ENCODE assay signal across 2 cellular contexts in genomic region chr10:132589015-132589414, GRCh38.
TF ChIP-seq lines count a peak whose summit lies in the region.

No MANE protein-coding gene starts in this region.

TF ChIP-seq in IMR-90, 13 proteins besides CTCF, POLR2A, EP300 and RAD21:
- TF ChIP-seq, protein P1, sequence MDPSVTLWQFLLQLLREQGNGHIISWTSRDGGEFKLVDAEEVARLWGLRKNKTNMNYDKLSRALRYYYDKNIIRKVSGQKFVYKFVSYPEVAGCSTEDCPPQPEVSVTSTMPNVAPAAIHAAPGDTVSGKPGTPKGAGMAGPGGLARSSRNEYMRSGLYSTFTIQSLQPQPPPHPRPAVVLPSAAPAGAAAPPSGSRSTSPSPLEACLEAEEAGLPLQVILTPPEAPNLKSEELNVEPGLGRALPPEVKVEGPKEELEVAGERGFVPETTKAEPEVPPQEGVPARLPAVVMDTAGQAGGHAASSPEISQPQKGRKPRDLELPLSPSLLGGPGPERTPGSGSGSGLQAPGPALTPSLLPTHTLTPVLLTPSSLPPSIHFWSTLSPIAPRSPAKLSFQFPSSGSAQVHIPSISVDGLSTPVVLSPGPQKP (IDR thresholded peaks at IDR 0.05; ENCODE audit: borderline replicate concordance, low read depth, low read length), result no peak
- TF ChIP-seq CEBPB (IDR thresholded peaks at IDR 0.05; ENCODE audit: low read depth, low read length), result no peak
- TF ChIP-seq MAFK (IDR thresholded peaks at IDR 0.05; ENCODE audit: low read depth, low read length), result no peak
- no peak for TF ChIP-seq FOS (IDR thresholded peaks at IDR 0.05; ENCODE audit: low read depth, low read length)
- TF ChIP-seq SMC3 (IDR thresholded peaks at IDR 0.05; ENCODE audit: low read depth, low read length), result no peak
- TF ChIP-seq MXI1 (IDR thresholded peaks at IDR 0.05; ENCODE audit: borderline replicate concordance, low read depth, low read length), result no peak
- no peak for TF ChIP-seq RFX5 (IDR thresholded peaks at IDR 0.05; ENCODE audit: low read depth, low read length)
- no peak for TF ChIP-seq BHLHE40 (IDR thresholded peaks at IDR 0.05; ENCODE audit: low read depth, low read length)
- no peak for TF ChIP-seq NFE2L2 (IDR thresholded peaks at IDR 0.05; ENCODE audit: low read depth, low read length)
- TF ChIP-seq CHD1 (IDR thresholded peaks at IDR 0.05; ENCODE audit: low read depth, low read length), result no peak
- TF ChIP-seq MAZ (IDR thresholded peaks at IDR 0.05; ENCODE audit: borderline replicate concordance, low read depth, low read length), result no peak
- no peak for TF ChIP-seq USF2 (IDR thresholded peaks at IDR 0.05; ENCODE audit: low read depth, low read length)
- TF ChIP-seq RCOR1 (IDR thresholded peaks at IDR 0.05; ENCODE audit: insufficient replicate concordance, low read length), result no peak
TF ChIP-seq in IMR-90: peak in this region for 0.

TF ChIP-seq in endothelial cell of umbilical vein, 7 proteins besides CTCF, POLR2A, EP300 and RAD21:
- TF ChIP-seq EZH2 (IDR thresholded peaks at IDR 0.05; ENCODE audit: borderline replicate concordance, low read depth, low read length, severe bottlenecking) (no peak), MYC (IDR thresholded peaks at IDR 0.05; ENCODE audit: low read depth, low read length) (no peak), GATA2 (IDR thresholded peaks at IDR 0.05; ENCODE audit: insufficient read depth, insufficient read length, low read depth, low read length) (no peak), FOS (IDR thresholded peaks at IDR 0.05; ENCODE audit: borderline replicate concordance, insufficient read depth, low read length) (no peak), POLR2AphosphoS5 (IDR thresholded peaks at IDR 0.05; ENCODE audit: insufficient read depth, low read depth, low read length) (no peak), JUN (IDR thresholded peaks at IDR 0.05; ENCODE audit: borderline replicate concordance, insufficient read depth, insufficient read length, low read depth) (no peak)
- TF ChIP-seq, protein P2, sequence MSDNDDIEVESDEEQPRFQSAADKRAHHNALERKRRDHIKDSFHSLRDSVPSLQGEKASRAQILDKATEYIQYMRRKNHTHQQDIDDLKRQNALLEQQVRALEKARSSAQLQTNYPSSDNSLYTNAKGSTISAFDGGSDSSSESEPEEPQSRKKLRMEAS (IDR thresholded peaks at IDR 0.05; ENCODE audit: insufficient read depth, insufficient read length), result no peak
